12 cellular contexts compared by ENCODE assay signal in the genomic region with DNA sequence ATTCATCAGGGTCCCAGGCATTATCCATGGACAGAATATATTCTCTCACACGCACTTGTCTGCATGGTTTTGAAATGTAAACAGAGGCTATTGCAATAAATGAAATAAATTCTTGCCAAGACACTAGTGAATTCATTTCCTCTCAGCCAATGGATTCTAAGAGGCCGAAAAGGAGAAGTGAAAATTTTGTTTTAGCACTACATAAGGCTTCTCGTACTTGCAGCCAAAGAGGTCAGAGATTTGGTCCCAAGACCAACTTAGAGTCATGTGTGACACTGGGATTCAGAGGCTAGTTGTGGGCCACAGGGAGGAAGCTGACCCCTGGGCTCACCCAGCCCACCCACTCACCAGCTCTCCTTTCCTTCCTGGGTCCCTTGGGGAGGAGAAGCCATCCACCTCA.
DNase-seq lines count a peak whose midpoint lies in the region; ATAC-seq and TF ChIP-seq lines count a peak whose summit lies in the region.
"Had no signal": no experiment of that assay in that cellular context is flagged by ENCODE, and none has a peak within 500 bp of the region (broad histone marks: within the 10 kb centered on the region; RNA-seq: fewer than 3 reads in every experiment).

No MANE protein-coding gene starts in this region.

- no peak for TF ChIP-seq CTCF in PC-3 (conservative IDR thresholded peaks at IDR 0.05; ENCODE audit: low read depth, low read length)

- ATAC-seq in GM18868 (IDR thresholded peaks at IDR 0.05; ENCODE audit: unreplicated experiment), result peak; percentile 76
- ATAC-seq in HG02938 (IDR thresholded peaks at IDR 0.05; ENCODE audit: unreplicated experiment), result peak; percentile 71
- ATAC-seq in PC-3, result no peak
- ATAC-seq in sciatic nerve, result peak; percentile 16
- no peak for ATAC-seq in GM19328 (IDR thresholded peaks at IDR 0.05; ENCODE audit: unreplicated experiment)

- H3K36me3 ChIP-seq in PC-3 (ENCODE audit: low read depth, low read length), result no peaks in the 10 kb centered on the region
- H3K36me3 ChIP-seq: adrenal gland had no signal

- no peaks in the 10 kb centered on the region for H3K27me3 ChIP-seq in PC-3 (ENCODE audit: low read length)
- H3K27me3 ChIP-seq: adrenal gland had no signal

- H3K79me2 ChIP-seq in PC-3 (ENCODE audit: low read length), result no peaks in the 10 kb centered on the region

- peaks cover 19% of the 10 kb centered on the region for H3K4me1 ChIP-seq in PC-3 (ENCODE audit: insufficient read depth, low read length)

- H3K9me3 ChIP-seq in PC-3 (ENCODE audit: low read length), result no peaks in the 10 kb centered on the region
- H3K9me3 ChIP-seq: adrenal gland had no signal

- H3K4me3 ChIP-seq in PC-3 (ENCODE audit: low read length), result no peak overlapping the region
- H3K4me3 ChIP-seq: adrenal gland had no signal

- no peaks in the 10 kb centered on the region for H3F3A ChIP-seq in PC-3 (ENCODE audit: low read length, unreplicated experiment)

- peak overlapping the region; percentile 77; the same call in 1 of the 2 replicates for H3K4me2 ChIP-seq in PC-3 (ENCODE audit: low read length)

- H3K27ac ChIP-seq in PC-3 (ENCODE audit: low read length), result no peak overlapping the region

- no peak overlapping the region for H2AFZ ChIP-seq in PC-3 (ENCODE audit: low read length)

- DNase-seq in PC-3, result no peak
- no peak for DNase-seq in sciatic nerve (ENCODE audit: low spot score)
- DNase-seq in NCI-H2196 (lab: John Stamatoyannopoulos, UW; ENCODE audit: unreplicated experiment), result no peak
- DNase-seq in NCI-H146 treated with DMSO at 0.1 percent for 48 hours (lab: John Stamatoyannopoulos, UW; ENCODE audit: unreplicated experiment), result no peak
- DNase-seq in epidermal melanocyte (ENCODE audit: insufficient read length, low spot score), result no peak
- DNase-seq: activated T-cell treated with anti-CD3 and anti-CD28 coated beads, Interleukin-2, amount 50 U/mL, for 1 hour; NCI-H146; NCI-H748 treated with DMSO at 0.1 percent for 48 hours had no signal

- BruUV-seq in PC-3 (replicated peaks; lab: Mats Ljungman, UMichigan), result no TSS peak

- intact Hi-C loops in PC-3 (cut with micrococcal nuclease), result no loop called here
- intact Hi-C loops in sciatic nerve (cut with DNase I), result no loop called here

- H3K9me2 ChIP-seq in PC-3 (replicated peaks; ENCODE audit: low read length), result no peaks in the 10 kb centered on the region

- H3K9ac ChIP-seq in PC-3 (ENCODE audit: low read length), result no peak overlapping the region

- CTCF ChIA-PET in PC-3 (lab: Charles Lee), result interaction anchor here (2.3 kb wide), 1 partner anchor 208 kb away, joined by 13 read pairs; no protein-coding TSS in a partner anchor

- no peaks in the 10 kb centered on the region for H4K20me1 ChIP-seq in PC-3 (ENCODE audit: low read length)

- POLR2A ChIA-PET in PC-3 (lab: Charles Lee; ENCODE audit: unreplicated experiment), result no interaction called here

Comparison
In these comparisons a context has a peak if more than half of its experiments do, and no peak if none do; other contexts are left out.
1. ATAC-seq: peak in GM18868 (single experiment), HG02938 (single experiment) and sciatic nerve (single experiment); none in PC-3 (single experiment) and GM19328 (single experiment).